18 cellular contexts compared by ENCODE assay signal in genomic region chr19:42610401-42610915, GRCh38. TPM values are rescaled to one million over a fixed set of nuclear protein-coding genes. Genes with fewer than 3 reads are reported as not detected.
"Had no signal": no experiment of that assay in that cellular context is flagged by ENCODE, and none has a peak within 500 bp of the region (broad histone marks: within the 10 kb centered on the region; RNA-seq: fewer than 3 reads in every experiment).

No MANE protein-coding gene starts in this region.

RNA-seq across cellular contexts. Expression of gene CEACAM8, which starts 15.7 kb away (rescaled TPM):
- total RNA-seq: activated naive CD4-positive, alpha-beta T cell treated with anti-CD3 and anti-CD28 coated beads for 36 hours; activated naive CD4-positive, alpha-beta T cell treated with anti-CD3 and anti-CD28 coated beads, Interleukin-2, amount 50 U/mL, for 72 hours; activated naive CD8-positive, alpha-beta T cell treated with anti-CD3 and anti-CD28 coated beads for 36 hours; activated naive CD8-positive, alpha-beta T cell treated with anti-CD3 and anti-CD28 coated beads, Interleukin-2, amount 10 ng/mL, durations not matched to agents 7 days and 5 days; activated T-cell treated with anti-CD3 and anti-CD28 coated beads, Interleukin-2, amount 50 U/mL, for 4 hours; activated T-cell treated with anti-CD3 and anti-CD28 coated beads, Interleukin-2, amount 50 U/mL, for 72 hours; activated T-helper 1 cell treated with anti-CD3 and anti-CD28 coated beads, Interleukin-12 subunit alpha, Interleukin-12 subunit beta, Interleukin-2, Interleukin-4 antibody, amounts not matched to agents 30 ng/mL and 10 ng/mL and 1 ng/mL, durations not matched to agents 14 hours and 24 hours and 36 hours; activated T-helper 17 cell treated with anti-CD3 and anti-CD28 coated beads, Interleukin-2, amount 50 U/mL, for 72 hours; activated T-helper 2 cell treated with anti-CD3 and anti-CD28 coated beads, Interferon-gamma antibody, Interleukin-2, Interleukin-4, amounts not matched to agents 10 μg/mL and 5 μg/mL and 100 μg/mL, durations not matched to agents 14 hours and 24 hours and 36 hours; adrenal gland; ascending aorta; astrocyte; body of pancreas; breast epithelium; bronchial epithelial cell; cardiac muscle cell; cerebellum; chondrocyte had no signal
- polyA plus RNA-seq: adrenal gland had no signal
